ENCODE assay signal across 8 cellular contexts in the genomic region with DNA sequence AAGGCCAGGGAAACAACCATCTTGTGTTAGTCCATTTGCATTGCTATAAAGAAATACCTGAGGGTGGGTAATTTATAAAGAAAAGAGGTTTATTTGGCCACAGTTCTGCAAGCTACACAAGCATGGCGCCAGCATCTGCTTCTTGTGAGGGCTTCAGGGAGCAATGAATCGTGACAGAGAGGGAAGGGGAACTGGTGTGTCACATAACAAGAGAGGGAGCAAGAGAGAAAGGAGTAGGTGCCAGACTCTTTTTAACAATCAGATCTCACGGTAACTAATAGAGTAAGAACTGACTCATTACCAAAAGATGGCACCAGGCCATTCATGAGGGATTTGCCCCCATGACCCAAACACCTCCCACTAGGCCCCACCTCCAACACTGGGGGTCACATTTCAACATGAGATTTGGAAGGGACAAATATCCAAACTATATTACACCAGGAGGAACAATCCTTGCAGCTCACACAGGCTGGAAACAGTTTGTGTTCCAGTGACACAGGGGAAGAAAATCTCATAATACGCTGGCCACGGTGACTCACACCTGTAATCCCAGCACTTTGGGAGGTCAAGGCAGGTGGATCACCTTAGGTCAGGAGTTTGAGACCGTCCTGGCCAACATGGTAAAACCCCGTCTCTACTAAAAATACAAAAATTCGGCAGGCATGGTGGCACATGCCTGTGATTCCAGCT. TPM values are rescaled to one million over a fixed set of nuclear protein-coding genes. Genes with fewer than 3 reads are reported as not detected.
DNase-seq lines count a peak whose midpoint lies in the region; ATAC-seq and TF ChIP-seq lines count a peak whose summit lies in the region.
"Not testable (repeated sequence)": the region's sequence is repeated elsewhere in the genome, so short reads cannot be mapped to it uniquely, and the experiment has no call there.

No MANE protein-coding gene starts in this region.

- not testable (repeated sequence) for BruUV-seq in OCI-LY7 (replicated peaks; lab: Mats Ljungman, UMichigan); mammary epithelial cell (replicated peaks; lab: Mats Ljungman, UMichigan)

- H4K20me1 ChIP-seq in OCI-LY7 (ENCODE audit: insufficient read depth, low read length); mammary epithelial cell (ENCODE audit: insufficient read depth, low read length): not testable (repeated sequence)

- not testable (repeated sequence) for TF ChIP-seq POLR2A in thyroid gland (IDR thresholded peaks at IDR 0.05)

- H3K79me2 ChIP-seq in OCI-LY7 (ENCODE audit: insufficient read depth, low read depth, low read length): not testable (repeated sequence)
- H3K79me2 ChIP-seq in mammary epithelial cell (ENCODE audit: insufficient read depth, low read length): peaks cover 47% of the 10 kb centered on the region

- TF ChIP-seq CTCF in OCI-LY7 (conservative IDR thresholded peaks at IDR 0.05; ENCODE audit: low read length); mammary epithelial cell (conservative IDR thresholded peaks at IDR 0.05 in 1 of 2, IDR thresholded peaks at IDR 0.05 in 1 of 2; ENCODE audit: extremely low read depth in 1 of 2, insufficient read depth in 1 of 2, low read depth in 1 of 2, low read length in 2 of 2); fibroblast of pulmonary artery (IDR thresholded peaks at IDR 0.05; ENCODE audit: low read length, missing control alignments); thyroid gland (IDR thresholded peaks at IDR 0.05): not testable (repeated sequence)

- H3K27me3 ChIP-seq in mammary epithelial cell (ENCODE audit: insufficient read depth, low read length); naive thymus-derived CD4-positive, alpha-beta T cell (ENCODE audit: control insufficient read depth in 2 of 2, insufficient read depth in 2 of 2, low read length in 2 of 2); thyroid gland: not testable (repeated sequence)

- H3K4me1 Mint-ChIP-seq in activated CD8-positive, alpha-beta T cell treated with anti-CD3 and anti-CD28 coated beads, Interleukin-2, amount 10 ng/mL, durations not matched to agents 7 days and 5 days (ENCODE audit: low read depth): peaks cover 11% of the 10 kb centered on the region
- peaks cover 18 to 47% (median 38%) of the 10 kb centered on the region in 7 donors for H3K4me1 Mint-ChIP-seq in naive thymus-derived CD4-positive, alpha-beta T cell

- intact Hi-C loops in OCI-LY7 (cut with micrococcal nuclease; ENCODE audit: unreplicated experiment); mammary epithelial cell (cut with micrococcal nuclease); naive thymus-derived CD4-positive, alpha-beta T cell (cut with micrococcal nuclease); thyroid gland (cut with DNase I): not testable (repeated sequence)

- H3K27ac Mint-ChIP-seq in activated CD8-positive, alpha-beta T cell treated with anti-CD3 and anti-CD28 coated beads, Interleukin-2, amount 10 ng/mL, durations not matched to agents 7 days and 5 days: peak overlapping the region; percentile 31
- H3K27ac Mint-ChIP-seq in naive thymus-derived CD4-positive, alpha-beta T cell: peak overlapping the region in 4 of 9 donors; percentile 21 to 56 (median 31)

- not testable (repeated sequence) for H3K9me3 ChIP-seq in OCI-LY7 (ENCODE audit: low read length); mammary epithelial cell (replicated peaks; ENCODE audit: insufficient read depth, low read length); naive thymus-derived CD4-positive, alpha-beta T cell (ENCODE audit: control insufficient read depth in 2 of 3, low read length in 3 of 3); thyroid gland

- H3K36me3 ChIP-seq in OCI-LY7 (ENCODE audit: insufficient read depth, low read length) (peaks cover 17% of the 10 kb centered on the region), thyroid gland (peaks cover 0 to 10% of the 10 kb centered on the region in 2 donors)
- H3K36me3 ChIP-seq in mammary epithelial cell (ENCODE audit: insufficient read depth, low read length): not testable (repeated sequence)
- peaks cover 0 to 13% (median 0%) of the 10 kb centered on the region in 3 experiments for H3K36me3 ChIP-seq in naive thymus-derived CD4-positive, alpha-beta T cell (ENCODE audit: control insufficient read depth in 2 of 3, insufficient read depth in 3 of 3, low read length in 3 of 3)

- not testable (repeated sequence) for H3K9me3 Mint-ChIP-seq in activated CD8-positive, alpha-beta T cell treated with anti-CD3 and anti-CD28 coated beads, Interleukin-2, amount 10 ng/mL, durations not matched to agents 7 days and 5 days (ENCODE audit: insufficient read depth); naive thymus-derived CD4-positive, alpha-beta T cell

- ATAC-seq in activated CD8-positive, alpha-beta T cell treated with anti-CD3 and anti-CD28 coated beads, Interleukin-2, amount 10 ng/mL, durations not matched to agents 7 days and 5 days; naive thymus-derived CD4-positive, alpha-beta T cell: not testable (repeated sequence)

- not testable (repeated sequence) for H2AFZ ChIP-seq in OCI-LY7 (ENCODE audit: low read length); mammary epithelial cell (ENCODE audit: low read depth, low read length)

- H3K4me2 ChIP-seq in OCI-LY7 (ENCODE audit: low read length); mammary epithelial cell (ENCODE audit: insufficient read depth, low read depth, low read length): not testable (repeated sequence)

- dilution Hi-C loops in mammary epithelial cell (cut with HindIII; ENCODE audit: low sequenced_read_pairs): not testable (repeated sequence)

- H3K9me2 ChIP-seq in OCI-LY7 (ENCODE audit: insufficient read depth, low read length): not testable (repeated sequence)

- POLR2A ChIA-PET in OCI-LY7 (lab: Charles Lee): interaction anchor here (1.1 kb wide), 1 partner anchor 19 kb away, joined by 4 read pairs; no protein-coding TSS in a partner anchor
- POLR2A ChIA-PET in activated CD8-positive, alpha-beta T cell treated with anti-CD3 and anti-CD28 coated beads, Interleukin-2, amount 10 ng/mL, durations not matched to agents 7 days and 5 days (lab: Charles Lee): interaction anchor here (0.8 kb wide), 1 partner anchor 300 kb away, joined by 3 read pairs; no protein-coding TSS in a partner anchor
- POLR2A ChIA-PET in naive thymus-derived CD4-positive, alpha-beta T cell (lab: Charles Lee): not testable (repeated sequence)

- H3K4me3 ChIP-seq in OCI-LY7 (ENCODE audit: low read depth, low read length, poor library complexity, severe bottlenecking); mammary epithelial cell (replicated peaks in 1 of 3; ENCODE audit: insufficient read depth in 1 of 3, low read depth in 2 of 3, low read length in 3 of 3); fibroblast of pulmonary artery (replicated peaks; ENCODE audit: low read depth, low read length); naive thymus-derived CD4-positive, alpha-beta T cell (ENCODE audit: low read length); thyroid gland (replicated peaks in 1 of 3): not testable (repeated sequence)

- H3K9ac ChIP-seq in mammary epithelial cell (ENCODE audit: insufficient read depth, low read length): not testable (repeated sequence)

- not testable (repeated sequence) for H3K27ac ChIP-seq in OCI-LY7 (ENCODE audit: low read depth, low read length, poor library complexity, severe bottlenecking); mammary epithelial cell (ENCODE audit: insufficient read depth, low read depth, low read length); naive thymus-derived CD4-positive, alpha-beta T cell (ENCODE audit: low read depth, low read length); thyroid gland

- not testable (repeated sequence) for H3K4me3 Mint-ChIP-seq in activated CD8-positive, alpha-beta T cell treated with anti-CD3 and anti-CD28 coated beads, Interleukin-2, amount 10 ng/mL, durations not matched to agents 7 days and 5 days
- peak overlapping the region in 7 of 10 donors; percentile 5 to 30 (median 14) for H3K4me3 Mint-ChIP-seq in naive thymus-derived CD4-positive, alpha-beta T cell

- WGBS in mammary epithelial cell (ENCODE audit: low coverage, missing lambda C conversion rate): 79% methylated on average over 8 of the region's 8 CpGs
- WGBS in thyroid gland, 2 donors: 62 to 66% methylated on average over 8 of the region's 8 CpGs

- CTCF ChIA-PET in OCI-LY7 (lab: Charles Lee; ENCODE audit: unreplicated experiment); activated CD8-positive, alpha-beta T cell treated with anti-CD3 and anti-CD28 coated beads, Interleukin-2, amount 10 ng/mL, durations not matched to agents 7 days and 5 days (lab: Charles Lee); mammary epithelial cell (lab: Charles Lee; ENCODE audit: low non-redundant PET); naive thymus-derived CD4-positive, alpha-beta T cell (lab: Charles Lee): not testable (repeated sequence)

- DNase-seq in DMS79 treated with DMSO at 0.1 percent for 48 hours (lab: John Stamatoyannopoulos, UW) (peak; percentile 70), HT1080 (ENCODE audit: low read depth) (peak; percentile 47), OCI-LY7 (ENCODE audit: low spot score) (peak; percentile 40), mammary epithelial cell (peak; percentile 35), fibroblast of pulmonary artery (ENCODE audit: low read depth) (peak; percentile 4), thyroid gland (peak; percentile 39 to 61)
- DNase-seq in activated CD8-positive, alpha-beta T cell treated with anti-CD3 and anti-CD28 coated beads, Interleukin-2, amount 10 ng/mL, durations not matched to agents 7 days and 5 days; naive thymus-derived CD4-positive, alpha-beta T cell: not testable (repeated sequence)

- in situ Hi-C loops in mammary epithelial cell (cut with MboI; ENCODE audit: low sequenced_read_pairs in 2 of 2): not testable (repeated sequence)

- H3K4me1 ChIP-seq in OCI-LY7 (ENCODE audit: insufficient read depth, low read length, poor library complexity, severe bottlenecking): peaks cover 11% of the 10 kb centered on the region
- peaks cover 14% of the 10 kb centered on the region for H3K4me1 ChIP-seq in mammary epithelial cell (ENCODE audit: insufficient read depth, low read length)
- H3K4me1 ChIP-seq in naive thymus-derived CD4-positive, alpha-beta T cell (ENCODE audit: control insufficient read depth in 2 of 2, insufficient read depth in 2 of 2, low read length in 2 of 2): not testable (repeated sequence)
- H3K4me1 ChIP-seq in thyroid gland: peaks cover 14 to 22% of the 10 kb centered on the region in 2 donors

- not testable (repeated sequence) for H3K27me3 Mint-ChIP-seq in activated CD8-positive, alpha-beta T cell treated with anti-CD3 and anti-CD28 coated beads, Interleukin-2, amount 10 ng/mL, durations not matched to agents 7 days and 5 days (ENCODE audit: low read depth); naive thymus-derived CD4-positive, alpha-beta T cell

- peaks cover 22% of the 10 kb centered on the region for H3K36me3 Mint-ChIP-seq in activated CD8-positive, alpha-beta T cell treated with anti-CD3 and anti-CD28 coated beads, Interleukin-2, amount 10 ng/mL, durations not matched to agents 7 days and 5 days (ENCODE audit: low read depth)
- peaks cover 7 to 24% (median 17%) of the 10 kb centered on the region in 5 donors for H3K36me3 Mint-ChIP-seq in naive thymus-derived CD4-positive, alpha-beta T cell

RNA-seq across cellular contexts. Expression of gene DPY30, which starts 5.3 kb away (rescaled TPM):
- 61.8 and 62.9 TPM in 2 replicates for total RNA-seq in HT1080 (2014; rRNA removed; shearing (Covaris generic))
- 93.4 and 117 TPM in 2 replicates for polyA plus RNA-seq in HT1080 (2015; cell fraction: cytosol; rRNA removed)
- polyA plus RNA-seq in HT1080 (2015; cell fraction: nucleus; rRNA removed): 50.9 and 51.4 TPM in 2 replicates
- 47.9 and 52.4 TPM in 2 replicates for total RNA-seq in OCI-LY7 (2014; rRNA removed; shearing (Covaris generic))
- total RNA-seq in OCI-LY7 (2022) (61.4 and 65.0 TPM in 2 replicates), mammary epithelial cell (10 to 100 TPM; 46.7 to 64.7 TPM), thyroid gland (100 to 1,000 TPM in 1 of 4 donors, 10 to 100 TPM in 3; 57.5 to 139 (median 93.0) TPM)
- total RNA-seq in activated CD8-positive, alpha-beta T cell treated with anti-CD3 and anti-CD28 coated beads, Interleukin-2, amount 10 ng/mL, durations not matched to agents 7 days and 5 days: 10 to 100 TPM; 70.0 to 71.3 TPM
- polyA plus RNA-seq in mammary epithelial cell: 87.5 TPM
- polyA minus RNA-seq in mammary epithelial cell: 7.5 TPM
- total RNA-seq in naive thymus-derived CD4-positive, alpha-beta T cell: 10 to 100 TPM; 21.4 to 61.9 (median 45.6) TPM
- polyA plus RNA-seq in naive thymus-derived CD4-positive, alpha-beta T cell: 100 to 1,000 TPM; 150 to 169 TPM

RNA-seq across cellular contexts. Expression of gene MEMO1, which starts 23.5 kb away (rescaled TPM):
- total RNA-seq in HT1080 (2014; rRNA removed; shearing (Covaris generic)): 48.9 and 64.5 TPM in 2 replicates
- 65.9 and 68.1 TPM in 2 replicates for polyA plus RNA-seq in HT1080 (2015; cell fraction: cytosol; rRNA removed)
- polyA plus RNA-seq in HT1080 (2015; cell fraction: nucleus; rRNA removed): 41.6 and 57.0 TPM in 2 replicates
- total RNA-seq in OCI-LY7 (2014; rRNA removed; shearing (Covaris generic)): 24.0 and 27.1 TPM in 2 replicates
- total RNA-seq in OCI-LY7 (2022): 52.4 and 54.0 TPM in 2 replicates
- 10 to 100 TPM; 50.5 to 51.5 TPM for total RNA-seq in activated CD8-positive, alpha-beta T cell treated with anti-CD3 and anti-CD28 coated beads, Interleukin-2, amount 10 ng/mL, durations not matched to agents 7 days and 5 days
- total RNA-seq in mammary epithelial cell: 10 to 100 TPM; 47.8 to 75.3 TPM
- 78.6 TPM for polyA plus RNA-seq in mammary epithelial cell
- 62.3 TPM for polyA minus RNA-seq in mammary epithelial cell
- total RNA-seq in naive thymus-derived CD4-positive, alpha-beta T cell: 10 to 100 TPM; 44.5 to 49.2 (median 47.9) TPM
- 10 to 100 TPM; 18.7 to 27.8 TPM for polyA plus RNA-seq in naive thymus-derived CD4-positive, alpha-beta T cell
- total RNA-seq in thyroid gland: 10 to 100 TPM; 16.3 to 28.7 (median 27.4) TPM

RNA-seq across cellular contexts. Expression of gene SPAST, which starts 29.0 kb away (rescaled TPM):
- 10.0 and 12.7 TPM in 2 replicates for total RNA-seq in HT1080 (2014; rRNA removed; shearing (Covaris generic))
- 7.6 and 10.4 TPM in 2 replicates for polyA plus RNA-seq in HT1080 (2015; cell fraction: cytosol; rRNA removed)
- polyA plus RNA-seq in HT1080 (2015; cell fraction: nucleus; rRNA removed): 7.7 and 8.2 TPM in 2 replicates
- total RNA-seq in OCI-LY7 (2014; rRNA removed; shearing (Covaris generic)): 24.5 and 26.4 TPM in 2 replicates
- total RNA-seq in OCI-LY7 (2022) (30.0 and 33.6 TPM in 2 replicates), mammary epithelial cell (10 to 100 TPM; 13.7 to 22.5 TPM), thyroid gland (10 to 100 TPM; 20.5 to 34.3 (median 24.8) TPM)
- total RNA-seq in activated CD8-positive, alpha-beta T cell treated with anti-CD3 and anti-CD28 coated beads, Interleukin-2, amount 10 ng/mL, durations not matched to agents 7 days and 5 days: 10 to 100 TPM; 18.6 to 19.0 TPM
- polyA plus RNA-seq in mammary epithelial cell: 5.8 TPM
- polyA minus RNA-seq in mammary epithelial cell: 10.0 TPM
- 10 to 100 TPM; 16.3 to 21.0 (median 20.3) TPM for total RNA-seq in naive thymus-derived CD4-positive, alpha-beta T cell
- polyA plus RNA-seq in naive thymus-derived CD4-positive, alpha-beta T cell: 10 to 100 TPM; 11.0 to 12.1 TPM
